In the genomic region with DNA sequence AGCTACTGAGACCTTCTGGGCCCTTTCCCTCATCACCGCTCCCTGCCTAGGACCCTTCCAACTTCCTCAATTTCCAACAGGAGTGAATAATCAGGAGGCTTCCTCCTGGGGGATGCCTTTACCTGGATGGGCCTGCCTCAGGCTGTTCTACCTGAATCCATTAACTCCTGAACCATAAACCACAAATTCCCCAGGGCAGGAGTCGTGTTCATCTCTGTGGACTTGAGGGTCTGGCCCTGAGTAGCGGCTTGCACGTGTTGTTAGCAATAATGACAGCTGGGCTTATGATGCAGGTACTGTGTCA, we compare ENCODE assay signal across 30 cellular contexts.
"Had no signal": no experiment of that assay in that cellular context is flagged by ENCODE, and none has a peak within 500 bp of the region (broad histone marks: within the 10 kb centered on the region; RNA-seq: fewer than 3 reads in every experiment).

No MANE protein-coding gene starts in this region.

- H3K4me1 Mint-ChIP-seq: activated naive CD8-positive, alpha-beta T cell treated with anti-CD3 and anti-CD28 coated beads for 36 hours had no signal

- H3K36me3 Mint-ChIP-seq: activated naive CD8-positive, alpha-beta T cell treated with anti-CD3 and anti-CD28 coated beads for 36 hours; naive thymus-derived CD8-positive, alpha-beta T cell had no signal

- ATAC-seq: activated CD8-positive, alpha-beta T cell treated with anti-CD3 and anti-CD28 coated beads for 36 hours; body of pancreas; effector memory CD8-positive, alpha-beta T cell; naive thymus-derived CD8-positive, alpha-beta T cell; pancreas; sciatic nerve had no signal

- H3K4me1 ChIP-seq: adrenal gland, body of pancreas, colonic mucosa, pancreas, prostate gland had no signal

- H3K4me3 ChIP-seq: adrenal gland, body of pancreas, colonic mucosa, dorsolateral prefrontal cortex, pancreas, prostate gland, skin epidermis had no signal

- H3K27me3 ChIP-seq: body of pancreas, colonic mucosa, pancreas had no signal

- H3K9me3 Mint-ChIP-seq: activated CD8-positive, alpha-beta T cell treated with anti-CD3 and anti-CD28 coated beads for 36 hours; activated naive CD4-positive, alpha-beta T cell treated with anti-CD3 and anti-CD28 coated beads for 36 hours; activated naive CD8-positive, alpha-beta T cell treated with anti-CD3 and anti-CD28 coated beads for 36 hours; activated T-helper 1 cell treated with anti-CD3 and anti-CD28 coated beads, Interleukin-12 subunit alpha, Interleukin-12 subunit beta, Interleukin-2, Interleukin-4 antibody, amounts not matched to agents 30 ng/mL and 10 ng/mL and 1 ng/mL, durations not matched to agents 14 hours and 24 hours and 36 hours; effector memory CD8-positive, alpha-beta T cell; naive thymus-derived CD8-positive, alpha-beta T cell; neural crest cell; stimulated activated naive CD8-positive, alpha-beta T cell treated with anti-CD3 and anti-CD28 coated beads, Interleukin-15, Interleukin-2, amounts not matched to agents 100 ng/mL and 50 ng/mL, for 24 hours had no signal

- H3K27ac ChIP-seq: adrenal gland, body of pancreas, colonic mucosa, dorsolateral prefrontal cortex, pancreas, prostate gland, skin epidermis, VCaP had no signal

- H3K27ac Mint-ChIP-seq: activated CD8-positive, alpha-beta T cell treated with anti-CD3 and anti-CD28 coated beads for 36 hours; activated naive CD4-positive, alpha-beta T cell treated with anti-CD3 and anti-CD28 coated beads for 36 hours; activated naive CD8-positive, alpha-beta T cell treated with anti-CD3 and anti-CD28 coated beads for 36 hours; activated T-helper 1 cell treated with anti-CD3 and anti-CD28 coated beads, Interleukin-12 subunit alpha, Interleukin-12 subunit beta, Interleukin-2, Interleukin-4 antibody, amounts not matched to agents 30 ng/mL and 10 ng/mL and 1 ng/mL, durations not matched to agents 14 hours and 24 hours and 36 hours; effector memory CD8-positive, alpha-beta T cell; naive thymus-derived CD8-positive, alpha-beta T cell; stimulated activated naive CD8-positive, alpha-beta T cell treated with anti-CD3 and anti-CD28 coated beads, Interleukin-15, Interleukin-2, amounts not matched to agents 100 ng/mL and 50 ng/mL, for 24 hours had no signal

- H3K9me3 ChIP-seq: adrenal gland, body of pancreas, colonic mucosa, pancreas, prostate gland had no signal

- DNase-seq: activated CD4-positive, alpha-beta T cell treated with anti-CD3 and anti-CD28 coated beads for 4 hours; activated CD8-positive, alpha-beta T cell treated with anti-CD3 and anti-CD28 coated beads for 36 hours; activated effector memory CD4-positive, alpha-beta T cell treated with anti-CD3 and anti-CD28 coated beads, Interleukin-2, amount 50 U/mL, for 16 hours; activated naive CD4-positive, alpha-beta T cell treated with anti-CD3 and anti-CD28 coated beads for 36 hours; activated naive CD8-positive, alpha-beta T cell treated with anti-CD3 and anti-CD28 coated beads for 36 hours; activated T-cell treated with anti-CD3 and anti-CD28 coated beads, Interleukin-2, amount 50 U/mL, for 1 hour; aorta; body of pancreas; cerebellar nuclear complex; dorsolateral prefrontal cortex; effector memory CD8-positive, alpha-beta T cell; hippocampal formation; midbrain; naive thymus-derived CD8-positive, alpha-beta T cell; nucleus accumbens; pancreas; retina; stimulated activated CD4-positive, alpha-beta T cell treated with anti-CD3 and anti-CD28 coated beads, Interleukin-12 subunit alpha, Interleukin-12 subunit beta, amount 100 ng/mL, for 4 hours; stimulated activated CD4-positive, alpha-beta T cell treated with anti-CD3 and anti-CD28 coated beads, Interleukin-4, amount 100 ng/mL, for 1 hour had no signal

- FAIRE-seq: endothelial cell of umbilical vein, pancreas, TTC549 had no signal

- H3K4me3 Mint-ChIP-seq: activated CD8-positive, alpha-beta T cell treated with anti-CD3 and anti-CD28 coated beads for 36 hours; activated naive CD4-positive, alpha-beta T cell treated with anti-CD3 and anti-CD28 coated beads for 36 hours; activated naive CD8-positive, alpha-beta T cell treated with anti-CD3 and anti-CD28 coated beads for 36 hours; activated T-helper 1 cell treated with anti-CD3 and anti-CD28 coated beads, Interleukin-12 subunit alpha, Interleukin-12 subunit beta, Interleukin-2, Interleukin-4 antibody, amounts not matched to agents 30 ng/mL and 10 ng/mL and 1 ng/mL, durations not matched to agents 14 hours and 24 hours and 36 hours; effector memory CD8-positive, alpha-beta T cell; naive thymus-derived CD8-positive, alpha-beta T cell; neural crest cell; stimulated activated naive CD8-positive, alpha-beta T cell treated with anti-CD3 and anti-CD28 coated beads, Interleukin-15, Interleukin-2, amounts not matched to agents 100 ng/mL and 50 ng/mL, for 24 hours had no signal

- H3K36me3 ChIP-seq: adrenal gland, colonic mucosa, pancreas, prostate gland had no signal

- H3K27me3 Mint-ChIP-seq: stimulated activated naive CD8-positive, alpha-beta T cell treated with anti-CD3 and anti-CD28 coated beads, Interleukin-15, Interleukin-2, amounts not matched to agents 100 ng/mL and 50 ng/mL, for 24 hours had no signal
